20 cellular contexts compared by ENCODE assay signal in the genomic region with DNA sequence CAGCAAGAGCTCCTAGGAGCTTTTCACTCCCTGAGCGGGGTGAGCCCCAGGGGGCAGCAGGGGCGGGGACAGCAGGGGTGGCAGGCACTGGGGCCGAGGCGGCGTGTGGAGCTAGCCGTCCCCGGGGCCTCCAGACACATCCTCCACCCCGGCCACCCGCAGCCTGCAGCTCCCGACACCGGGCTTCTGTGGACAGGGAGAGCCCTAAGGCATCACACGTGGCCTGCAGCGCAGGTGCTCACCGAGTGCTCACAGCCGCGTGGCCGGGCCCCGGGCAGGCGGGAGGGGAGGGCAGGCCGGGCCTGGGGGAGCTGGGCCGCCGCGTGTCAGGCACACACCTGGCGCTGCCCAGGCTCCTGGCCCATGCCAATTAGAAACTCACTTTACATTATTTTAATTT.
"Had no signal": no experiment of that assay in that cellular context is flagged by ENCODE, and none has a peak within 500 bp of the region (broad histone marks: within the 10 kb centered on the region; RNA-seq: fewer than 3 reads in every experiment).

No MANE protein-coding gene starts in this region.

- H3K4me3 Mint-ChIP-seq: activated CD4-positive, alpha-beta T cell treated with anti-CD3 and anti-CD28 coated beads, Interleukin-2, amount 10 ng/mL, durations not matched to agents 24 days and 14 days; activated naive CD8-positive, alpha-beta T cell had no signal

- H3K4me3 ChIP-seq: colonic mucosa, gastroesophageal sphincter, heart right ventricle, lung, psoas muscle, smooth muscle cell, tibial nerve, vagina had no signal

- H3K36me3 Mint-ChIP-seq: activated naive CD8-positive, alpha-beta T cell had no signal

- FAIRE-seq: endometrium had no signal

- H3K4me1 ChIP-seq: colonic mucosa, psoas muscle had no signal

- H3K9me3 ChIP-seq: colonic mucosa, psoas muscle, vagina had no signal

- H3K4me2 ChIP-seq: smooth muscle cell had no signal

- H3K27ac Mint-ChIP-seq: activated CD4-positive, alpha-beta T cell treated with anti-CD3 and anti-CD28 coated beads, Interleukin-2, amount 10 ng/mL, durations not matched to agents 24 days and 14 days; activated naive CD8-positive, alpha-beta T cell had no signal

- ATAC-seq: gastroesophageal sphincter, heart right ventricle, left cardiac atrium, psoas muscle had no signal

- H3K27ac ChIP-seq: colonic mucosa, gastroesophageal sphincter, heart right ventricle, psoas muscle, tibial nerve, vagina had no signal

- H3K9me3 Mint-ChIP-seq: activated CD4-positive, alpha-beta T cell treated with anti-CD3 and anti-CD28 coated beads, Interleukin-2, amount 10 ng/mL, durations not matched to agents 24 days and 14 days had no signal

- H3K36me3 ChIP-seq: colonic mucosa, gastroesophageal sphincter, heart right ventricle, tibial nerve, vagina had no signal

- DNase-seq: activated CD4-positive, alpha-beta T cell treated with anti-CD3 and anti-CD28 coated beads, Interleukin-2, amount 10 ng/mL, durations not matched to agents 24 days and 14 days; activated CD4-positive, CD25-positive, alpha-beta regulatory T cell; activated gamma-delta T cell treated with Interleukin-2 at 50 U/mL for 16 hours; amniotic stem cell; colonic mucosa; heart right ventricle; left cardiac atrium; midbrain; psoas muscle; stimulated activated CD4-positive, alpha-beta T cell treated with anti-CD3 and anti-CD28 coated beads, Interleukin-4, amount 100 ng/mL, for 4 hours; stimulated activated CD8-positive, alpha-beta memory T cell treated with anti-CD3 and anti-CD28 coated beads, Interleukin-4, amount 100 ng/mL, for 48 hours; stimulated activated naive CD4-positive, alpha-beta T cell treated with Interleukin-2 at 50 U/mL for 16 hours; substantia nigra had no signal
